1 cellular context compared by ENCODE assay signal in genomic region chr5:77483662-77484061, GRCh38.
TF ChIP-seq lines count a peak whose summit lies in the region.

No MANE protein-coding gene starts in this region.

TF ChIP-seq in H1, 55 proteins besides CTCF, POLR2A, EP300 and RAD21 (continued from another document):
- TF ChIP-seq, protein P1, sequence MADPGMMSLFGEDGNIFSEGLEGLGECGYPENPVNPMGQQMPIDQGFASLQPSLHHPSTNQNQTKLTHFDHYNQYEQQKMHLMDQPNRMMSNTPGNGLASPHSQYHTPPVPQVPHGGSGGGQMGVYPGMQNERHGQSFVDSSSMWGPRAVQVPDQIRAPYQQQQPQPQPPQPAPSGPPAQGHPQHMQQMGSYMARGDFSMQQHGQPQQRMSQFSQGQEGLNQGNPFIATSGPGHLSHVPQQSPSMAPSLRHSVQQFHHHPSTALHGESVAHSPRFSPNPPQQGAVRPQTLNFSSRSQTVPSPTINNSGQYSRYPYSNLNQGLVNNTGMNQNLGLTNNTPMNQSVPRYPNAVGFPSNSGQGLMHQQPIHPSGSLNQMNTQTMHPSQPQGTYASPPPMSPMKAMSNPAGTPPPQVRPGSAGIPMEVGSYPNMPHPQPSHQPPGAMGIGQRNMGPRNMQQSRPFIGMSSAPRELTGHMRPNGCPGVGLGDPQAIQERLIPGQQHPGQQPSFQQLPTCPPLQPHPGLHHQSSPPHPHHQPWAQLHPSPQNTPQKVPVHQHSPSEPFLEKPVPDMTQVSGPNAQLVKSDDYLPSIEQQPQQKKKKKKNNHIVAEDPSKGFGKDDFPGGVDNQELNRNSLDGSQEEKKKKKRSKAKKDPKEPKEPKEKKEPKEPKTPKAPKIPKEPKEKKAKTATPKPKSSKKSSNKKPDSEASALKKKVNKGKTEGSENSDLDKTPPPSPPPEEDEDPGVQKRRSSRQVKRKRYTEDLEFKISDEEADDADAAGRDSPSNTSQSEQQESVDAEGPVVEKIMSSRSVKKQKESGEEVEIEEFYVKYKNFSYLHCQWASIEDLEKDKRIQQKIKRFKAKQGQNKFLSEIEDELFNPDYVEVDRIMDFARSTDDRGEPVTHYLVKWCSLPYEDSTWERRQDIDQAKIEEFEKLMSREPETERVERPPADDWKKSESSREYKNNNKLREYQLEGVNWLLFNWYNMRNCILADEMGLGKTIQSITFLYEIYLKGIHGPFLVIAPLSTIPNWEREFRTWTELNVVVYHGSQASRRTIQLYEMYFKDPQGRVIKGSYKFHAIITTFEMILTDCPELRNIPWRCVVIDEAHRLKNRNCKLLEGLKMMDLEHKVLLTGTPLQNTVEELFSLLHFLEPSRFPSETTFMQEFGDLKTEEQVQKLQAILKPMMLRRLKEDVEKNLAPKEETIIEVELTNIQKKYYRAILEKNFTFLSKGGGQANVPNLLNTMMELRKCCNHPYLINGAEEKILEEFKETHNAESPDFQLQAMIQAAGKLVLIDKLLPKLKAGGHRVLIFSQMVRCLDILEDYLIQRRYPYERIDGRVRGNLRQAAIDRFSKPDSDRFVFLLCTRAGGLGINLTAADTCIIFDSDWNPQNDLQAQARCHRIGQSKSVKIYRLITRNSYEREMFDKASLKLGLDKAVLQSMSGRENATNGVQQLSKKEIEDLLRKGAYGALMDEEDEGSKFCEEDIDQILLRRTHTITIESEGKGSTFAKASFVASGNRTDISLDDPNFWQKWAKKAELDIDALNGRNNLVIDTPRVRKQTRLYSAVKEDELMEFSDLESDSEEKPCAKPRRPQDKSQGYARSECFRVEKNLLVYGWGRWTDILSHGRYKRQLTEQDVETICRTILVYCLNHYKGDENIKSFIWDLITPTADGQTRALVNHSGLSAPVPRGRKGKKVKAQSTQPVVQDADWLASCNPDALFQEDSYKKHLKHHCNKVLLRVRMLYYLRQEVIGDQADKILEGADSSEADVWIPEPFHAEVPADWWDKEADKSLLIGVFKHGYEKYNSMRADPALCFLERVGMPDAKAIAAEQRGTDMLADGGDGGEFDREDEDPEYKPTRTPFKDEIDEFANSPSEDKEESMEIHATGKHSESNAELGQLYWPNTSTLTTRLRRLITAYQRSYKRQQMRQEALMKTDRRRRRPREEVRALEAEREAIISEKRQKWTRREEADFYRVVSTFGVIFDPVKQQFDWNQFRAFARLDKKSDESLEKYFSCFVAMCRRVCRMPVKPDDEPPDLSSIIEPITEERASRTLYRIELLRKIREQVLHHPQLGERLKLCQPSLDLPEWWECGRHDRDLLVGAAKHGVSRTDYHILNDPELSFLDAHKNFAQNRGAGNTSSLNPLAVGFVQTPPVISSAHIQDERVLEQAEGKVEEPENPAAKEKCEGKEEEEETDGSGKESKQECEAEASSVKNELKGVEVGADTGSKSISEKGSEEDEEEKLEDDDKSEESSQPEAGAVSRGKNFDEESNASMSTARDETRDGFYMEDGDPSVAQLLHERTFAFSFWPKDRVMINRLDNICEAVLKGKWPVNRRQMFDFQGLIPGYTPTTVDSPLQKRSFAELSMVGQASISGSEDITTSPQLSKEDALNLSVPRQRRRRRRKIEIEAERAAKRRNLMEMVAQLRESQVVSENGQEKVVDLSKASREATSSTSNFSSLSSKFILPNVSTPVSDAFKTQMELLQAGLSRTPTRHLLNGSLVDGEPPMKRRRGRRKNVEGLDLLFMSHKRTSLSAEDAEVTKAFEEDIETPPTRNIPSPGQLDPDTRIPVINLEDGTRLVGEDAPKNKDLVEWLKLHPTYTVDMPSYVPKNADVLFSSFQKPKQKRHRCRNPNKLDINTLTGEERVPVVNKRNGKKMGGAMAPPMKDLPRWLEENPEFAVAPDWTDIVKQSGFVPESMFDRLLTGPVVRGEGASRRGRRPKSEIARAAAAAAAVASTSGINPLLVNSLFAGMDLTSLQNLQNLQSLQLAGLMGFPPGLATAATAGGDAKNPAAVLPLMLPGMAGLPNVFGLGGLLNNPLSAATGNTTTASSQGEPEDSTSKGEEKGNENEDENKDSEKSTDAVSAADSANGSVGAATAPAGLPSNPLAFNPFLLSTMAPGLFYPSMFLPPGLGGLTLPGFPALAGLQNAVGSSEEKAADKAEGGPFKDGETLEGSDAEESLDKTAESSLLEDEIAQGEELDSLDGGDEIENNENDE (IDR thresholded peaks at IDR 0.05; ENCODE audit: insufficient replicate concordance, low read length), result no peak
- TF ChIP-seq HDAC6 (IDR thresholded peaks at IDR 0.05; ENCODE audit: low read depth, low read length) (no peak), PHF8 (conservative IDR thresholded peaks at IDR 0.05; ENCODE audit: low read depth, low read length) (no peak)
- TF ChIP-seq, protein P2, sequence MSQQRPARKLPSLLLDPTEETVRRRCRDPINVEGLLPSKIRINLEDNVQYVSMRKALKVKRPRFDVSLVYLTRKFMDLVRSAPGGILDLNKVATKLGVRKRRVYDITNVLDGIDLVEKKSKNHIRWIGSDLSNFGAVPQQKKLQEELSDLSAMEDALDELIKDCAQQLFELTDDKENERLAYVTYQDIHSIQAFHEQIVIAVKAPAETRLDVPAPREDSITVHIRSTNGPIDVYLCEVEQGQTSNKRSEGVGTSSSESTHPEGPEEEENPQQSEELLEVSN (IDR thresholded peaks at IDR 0.05), result no peak
TF ChIP-seq in H1: peak in this region for 0.
